Comparison of ENCODE assay signal across 19 cellular contexts in genomic region chr7:132270517-132270916, GRCh38.
DNase-seq lines count a peak whose midpoint lies in the region; ATAC-seq and TF ChIP-seq lines count a peak whose summit lies in the region.
"Had no signal": no experiment of that assay in that cellular context is flagged by ENCODE, and none has a peak within 500 bp of the region (broad histone marks: within the 10 kb centered on the region; RNA-seq: fewer than 3 reads in every experiment).

No MANE protein-coding gene starts in this region.

- no peak overlapping the region for H3K27ac ChIP-seq in PC-3 (ENCODE audit: low read length)
- no peak overlapping the region for H3K27ac ChIP-seq in caudate nucleus (ENCODE audit: low read depth, low read length)
- H3K27ac ChIP-seq: gastroesophageal sphincter, pancreas, uterus had no signal

- no peak overlapping the region for H3K4me3 ChIP-seq in PC-3 (ENCODE audit: low read length)
- H3K4me3 ChIP-seq: gastroesophageal sphincter, pancreas, uterus had no signal

- peaks cover 2% of the 10 kb centered on the region for H3K27me3 Mint-ChIP-seq in activated CD4-positive, alpha-beta T cell treated with anti-CD3 and anti-CD28 coated beads, Interleukin-2, amount 10 ng/mL, durations not matched to agents 24 days and 14 days
- H3K27me3 Mint-ChIP-seq in neural crest cell (ENCODE audit: low read depth): peaks cover 51% of the 10 kb centered on the region

- H3K27ac Mint-ChIP-seq in activated CD4-positive, alpha-beta T cell treated with anti-CD3 and anti-CD28 coated beads, Interleukin-2, amount 10 ng/mL, durations not matched to agents 24 days and 14 days: no peak overlapping the region
- H3K27ac Mint-ChIP-seq in neural crest cell (ENCODE audit: unreplicated experiment): no peak overlapping the region
- H3K27ac Mint-ChIP-seq: activated T-helper 1 cell treated with anti-CD3 and anti-CD28 coated beads, Interleukin-12 subunit alpha, Interleukin-12 subunit beta, Interleukin-2, Interleukin-4 antibody, amounts not matched to agents 30 ng/mL and 10 ng/mL and 1 ng/mL, durations not matched to agents 14 hours and 24 hours and 36 hours; stimulated activated naive CD8-positive, alpha-beta T cell treated with anti-CD3 and anti-CD28 coated beads, Interleukin-15, Interleukin-2, amounts not matched to agents 100 ng/mL and 50 ng/mL, for 24 hours had no signal

- H4K20me1 ChIP-seq in PC-3 (ENCODE audit: low read length): no peaks in the 10 kb centered on the region

- no peaks in the 10 kb centered on the region for H3K79me2 ChIP-seq in PC-3 (ENCODE audit: low read length)

- POLR2A ChIA-PET in PC-3 (lab: Charles Lee; ENCODE audit: unreplicated experiment): no interaction called here

- H3K4me1 ChIP-seq in PC-3 (ENCODE audit: insufficient read depth, low read length): no peaks in the 10 kb centered on the region; the same call in 1 of the 2 replicates
- H3K4me1 ChIP-seq: gastroesophageal sphincter, pancreas, uterus had no signal

- no peaks in the 10 kb centered on the region for H3K9me3 ChIP-seq in PC-3 (ENCODE audit: low read length)
- H3K9me3 ChIP-seq: gastroesophageal sphincter, pancreas, uterus had no signal

- intact Hi-C loops in activated CD4-positive, alpha-beta T cell treated with anti-CD3 and anti-CD28 coated beads, Interleukin-2, amount 10 ng/mL, durations not matched to agents 24 days and 14 days (cut with micrococcal nuclease): no loop called here
- intact Hi-C loops in PC-3 (cut with micrococcal nuclease): no loop called here

- TF ChIP-seq CTCF in PC-3 (conservative IDR thresholded peaks at IDR 0.05; ENCODE audit: low read depth, low read length) (no peak), neural crest cell (conservative IDR thresholded peaks at IDR 0.05) (no peak)

- H3K36me3 ChIP-seq in PC-3 (ENCODE audit: low read depth, low read length): no peaks in the 10 kb centered on the region
- H3K36me3 ChIP-seq: gastroesophageal sphincter, pancreas, uterus had no signal

- DNase-seq in activated CD4-positive, alpha-beta T cell treated with anti-CD3 and anti-CD28 coated beads, Interleukin-2, amount 10 ng/mL, durations not matched to agents 24 days and 14 days: peak; percentile 62
- DNase-seq in activated CD4-positive, alpha-beta T cell treated with anti-CD3 and anti-CD28 coated beads, Interleukin-2, amount 50 U/mL, for 4 hours: no peak
- peak; percentile 47 for DNase-seq in PC-3
- DNase-seq in dermis blood vessel endothelial cell: peak; percentile 54
- DNase-seq in neural crest cell (ENCODE audit: low read depth, low spot score): peak; percentile 26
- no peak for DNase-seq in caudate nucleus (lab: John Stamatoyannopoulos, UW)
- DNase-seq in occipital lobe (lab: John Stamatoyannopoulos, UW): no peak
- DNase-seq in SW 1271 (lab: John Stamatoyannopoulos, UW): no peak
- DNase-seq: aorta; effector CD4-positive, alpha-beta T cell; KG1; NCI-H187 treated with DMSO at 0.1 percent for 48 hours; NCI-H69; pancreas; T1000; uterus had no signal

- no peaks in the 10 kb centered on the region for H3K9me2 ChIP-seq in PC-3 (replicated peaks; ENCODE audit: low read length)

- H3K9ac ChIP-seq in PC-3 (ENCODE audit: low read length): no peak overlapping the region

- H3K4me3 Mint-ChIP-seq in activated CD4-positive, alpha-beta T cell treated with anti-CD3 and anti-CD28 coated beads, Interleukin-2, amount 10 ng/mL, durations not matched to agents 24 days and 14 days: no peak overlapping the region
- no peak overlapping the region for H3K4me3 Mint-ChIP-seq in neural crest cell
- H3K4me3 Mint-ChIP-seq: activated T-helper 1 cell treated with anti-CD3 and anti-CD28 coated beads, Interleukin-12 subunit alpha, Interleukin-12 subunit beta, Interleukin-2, Interleukin-4 antibody, amounts not matched to agents 30 ng/mL and 10 ng/mL and 1 ng/mL, durations not matched to agents 14 hours and 24 hours and 36 hours; stimulated activated naive CD8-positive, alpha-beta T cell treated with anti-CD3 and anti-CD28 coated beads, Interleukin-15, Interleukin-2, amounts not matched to agents 100 ng/mL and 50 ng/mL, for 24 hours had no signal

- no peak overlapping the region for H3K4me2 ChIP-seq in PC-3 (ENCODE audit: low read length)

- CTCF ChIA-PET in PC-3 (lab: Charles Lee): interaction anchor here (0.7 kb wide), 1 partner anchor 378 kb away, joined by 11 read pairs; no protein-coding TSS in a partner anchor

- no peaks in the 10 kb centered on the region for H3K9me3 Mint-ChIP-seq in activated CD4-positive, alpha-beta T cell treated with anti-CD3 and anti-CD28 coated beads, Interleukin-2, amount 10 ng/mL, durations not matched to agents 24 days and 14 days
- no peaks in the 10 kb centered on the region for H3K9me3 Mint-ChIP-seq in neural crest cell
- H3K9me3 Mint-ChIP-seq: activated T-helper 1 cell treated with anti-CD3 and anti-CD28 coated beads, Interleukin-12 subunit alpha, Interleukin-12 subunit beta, Interleukin-2, Interleukin-4 antibody, amounts not matched to agents 30 ng/mL and 10 ng/mL and 1 ng/mL, durations not matched to agents 14 hours and 24 hours and 36 hours; stimulated activated naive CD8-positive, alpha-beta T cell treated with anti-CD3 and anti-CD28 coated beads, Interleukin-15, Interleukin-2, amounts not matched to agents 100 ng/mL and 50 ng/mL, for 24 hours had no signal

- BruUV-seq in PC-3 (replicated peaks; lab: Mats Ljungman, UMichigan): no TSS peak

- H2AFZ ChIP-seq in PC-3 (ENCODE audit: low read length): no peak overlapping the region

- H3K27me3 ChIP-seq in PC-3 (ENCODE audit: low read length): 0 out of 2 replicates have a peak, but pooled peaks cover 6% of the 10 kb centered on the region
- H3K27me3 ChIP-seq: gastroesophageal sphincter, pancreas, uterus had no signal

- no peak for ATAC-seq in PC-3
- ATAC-seq: gastroesophageal sphincter, pancreas had no signal

- H3K4me1 Mint-ChIP-seq in activated CD4-positive, alpha-beta T cell treated with anti-CD3 and anti-CD28 coated beads, Interleukin-2, amount 10 ng/mL, durations not matched to agents 24 days and 14 days: no peaks in the 10 kb centered on the region
- H3K4me1 Mint-ChIP-seq in neural crest cell: no peaks in the 10 kb centered on the region

- H3F3A ChIP-seq in PC-3 (ENCODE audit: low read length, unreplicated experiment): no peaks in the 10 kb centered on the region

- no peaks in the 10 kb centered on the region for H3K36me3 Mint-ChIP-seq in activated CD4-positive, alpha-beta T cell treated with anti-CD3 and anti-CD28 coated beads, Interleukin-2, amount 10 ng/mL, durations not matched to agents 24 days and 14 days (ENCODE audit: low read depth)
- H3K36me3 Mint-ChIP-seq in neural crest cell (ENCODE audit: low read depth): no peaks in the 10 kb centered on the region

Comparison
In these comparisons a context has a peak if more than half of its experiments do, and no peak if none do; other contexts are left out.
1. DNase-seq: peak in activated CD4-positive, alpha-beta T cell treated with anti-CD3 and anti-CD28 coated beads, Interleukin-2, amount 10 ng/mL, durations not matched to agents 24 days and 14 days (single experiment), PC-3 (single experiment), dermis blood vessel endothelial cell (single experiment) and neural crest cell (single experiment); none in activated CD4-positive, alpha-beta T cell treated with anti-CD3 and anti-CD28 coated beads, Interleukin-2, amount 50 U/mL, for 4 hours (0 of 2), caudate nucleus (0 of 61), occipital lobe (single experiment) and SW 1271 (0 of 2).